8 cellular contexts compared by ENCODE assay signal in the genomic region with DNA sequence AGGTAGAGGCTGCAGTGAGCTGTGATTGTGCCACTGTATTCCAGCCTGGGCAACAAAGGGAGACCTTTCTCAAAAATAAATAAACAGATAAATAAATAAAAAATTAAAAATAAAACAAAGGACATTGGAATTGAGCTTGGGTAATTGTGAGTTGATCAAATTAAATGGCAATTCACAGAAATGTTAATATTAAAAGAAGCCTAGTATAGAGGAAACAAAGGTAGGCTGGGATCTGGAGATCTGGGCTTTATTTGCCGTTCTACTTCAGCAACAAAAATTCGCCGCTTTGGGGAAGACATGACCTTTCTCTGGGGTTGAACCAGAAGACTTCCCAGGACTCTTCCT. TPM values are rescaled to one million over a fixed set of nuclear protein-coding genes. Genes with fewer than 3 reads are reported as not detected.
DNase-seq lines count a peak whose midpoint lies in the region; ATAC-seq and TF ChIP-seq lines count a peak whose summit lies in the region.

No MANE protein-coding gene starts in this region.

- H3K4me1 ChIP-seq in HAP-1 (peaks cover 3% of the 10 kb centered on the region; the same call in 1 of the 2 replicates), gastroesophageal sphincter (peaks cover 0 to 23% (median 5%) of the 10 kb centered on the region in 3 donors)

- DNase-seq in HAP-1 (ENCODE audit: low spot score in 2 of 2), result no peak
- DNase-seq in WERI-Rb-1, result no peak
- DNase-seq in HPDE6-E6E7 (ENCODE audit: extremely low spot score), result no peak
- DNase-seq in effector CD4-positive, alpha-beta T cell, result no peak
- no peak for DNase-seq in NCI-H1048 (lab: John Stamatoyannopoulos, UW)
- DNase-seq in NK-92 treated with Interleukin-12 subunit alpha and Interleukin-12 subunit beta, amount 100 ng/mL, for 24 hours (lab: John Stamatoyannopoulos, UW), result no peak

- H3K9me3 ChIP-seq in HAP-1 (no peaks in the 10 kb centered on the region), WERI-Rb-1 (ENCODE audit: severe bottlenecking) (no peaks in the 10 kb centered on the region), gastroesophageal sphincter (no peaks in the 10 kb centered on the region)

- no peak for TF ChIP-seq POLR2A in gastroesophageal sphincter (IDR thresholded peaks at IDR 0.05)

- TF ChIP-seq CTCF in WERI-Rb-1 (IDR thresholded peaks at IDR 0.05; ENCODE audit: low read depth, low read length), result no peak
- no peak for TF ChIP-seq CTCF in gastroesophageal sphincter (IDR thresholded peaks at IDR 0.05)

- H3K36me3 ChIP-seq in HAP-1 (replicated peaks), result peaks cover 35% of the 10 kb centered on the region
- H3K36me3 ChIP-seq in WERI-Rb-1, result peaks cover 31% of the 10 kb centered on the region
- peaks cover 0 to 31% of the 10 kb centered on the region in 2 donors for H3K36me3 ChIP-seq in gastroesophageal sphincter

- peak overlapping the region; percentile 77 for H3K27ac ChIP-seq in WERI-Rb-1
- H3K27ac ChIP-seq in gastroesophageal sphincter, result peak overlapping the region; percentile 31 to 93 (median 88)
- H3K27ac ChIP-seq in skin epidermis, result peak overlapping the region in 20 of 21 experiments; percentile 65 to 94 (median 86)

- no peak for ATAC-seq in gastroesophageal sphincter

- in situ Hi-C loops in HAP-1 (cut with MboI; ENCODE audit: low sequenced_read_pairs), result loop anchor here (25.0 kb wide), 1 partner anchor 186 kb away; a partner anchor contains a TSS

- no peak for TF ChIP-seq EP300 in gastroesophageal sphincter (IDR thresholded peaks at IDR 0.05)

- H3K4me3 ChIP-seq in HAP-1 (peak overlapping the region; percentile 77), WERI-Rb-1 (ENCODE audit: low read depth, low read length) (peak overlapping the region; percentile 91), gastroesophageal sphincter (peak overlapping the region; percentile 53 to 66), skin epidermis (peak overlapping the region; percentile 71 to 88 (median 75))

- 0 to 2% methylated on average over 3 of the region's 3 CpGs for WGBS in gastroesophageal sphincter (ENCODE audit: low coverage in 1 of 2), 2 donors

- no peaks in the 10 kb centered on the region for H3K27me3 ChIP-seq in HAP-1 (ENCODE audit: low read depth)
- H3K27me3 ChIP-seq in WERI-Rb-1 (ENCODE audit: insufficient read depth, low read depth, severe bottlenecking), result no peaks in the 10 kb centered on the region
- peaks cover 3% of the 10 kb centered on the region for H3K27me3 ChIP-seq in gastroesophageal sphincter

RNA-seq across cellular contexts. Expression of a gene that starts 0.3 kb away (rescaled TPM):
- 10 to 100 TPM; 43.1 to 64.0 (median 44.8) TPM for total RNA-seq in gastroesophageal sphincter

RNA-seq across cellular contexts. Expression of a gene that starts 7.5 kb away (rescaled TPM):
- total RNA-seq in gastroesophageal sphincter, result 1 to 10 TPM in 3 of 4 donors, under 1 TPM in 1; 0.78 to 6.7 (median 1.6) TPM

RNA-seq across cellular contexts. Expression of a gene that starts 11.9 kb away (rescaled TPM):
- 10 to 100 TPM in 3 of 4 donors, 1 to 10 TPM in 1; 4.0 to 27.4 (median 21.5) TPM for total RNA-seq in gastroesophageal sphincter

RNA-seq across cellular contexts. Expression of a gene that starts 25.6 kb away (rescaled TPM):
- total RNA-seq in gastroesophageal sphincter, result 10 to 100 TPM; 55.3 to 81.4 (median 66.8) TPM

RNA-seq across cellular contexts. Expression of a gene that starts 25.7 kb away (rescaled TPM):
- total RNA-seq in gastroesophageal sphincter, result under 1 TPM in 3 of 4 donors, not detected in 1; 0.20 to 0.93 (median 0.78) TPM
